Comparison of ENCODE assay signal across 11 cellular contexts in the genomic region with DNA sequence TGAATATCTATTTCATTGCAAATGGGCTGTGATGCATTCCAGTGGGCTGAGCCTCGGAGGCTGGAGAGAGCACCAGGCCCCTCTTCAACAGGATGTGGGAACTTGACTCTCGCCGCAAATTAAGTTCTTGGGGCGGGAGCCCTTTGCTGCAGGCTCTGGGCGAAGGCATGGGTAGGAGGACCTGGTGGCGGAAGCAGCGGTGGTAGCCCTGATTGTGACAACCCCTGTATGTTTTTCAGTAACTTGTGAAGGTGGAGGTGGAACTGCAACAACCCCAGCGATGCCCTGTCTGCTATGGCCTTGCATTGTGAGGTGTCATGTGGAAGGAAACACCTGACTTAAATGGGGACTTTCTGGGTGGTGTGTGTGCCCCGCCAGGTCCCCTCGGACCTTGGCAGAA. TPM values are rescaled to one million over a fixed set of nuclear protein-coding genes. Genes with fewer than 3 reads are reported as not detected.
DNase-seq lines count a peak whose midpoint lies in the region; ATAC-seq and FAIRE-seq lines count a peak whose summit lies in the region.
"Had no signal": no experiment of that assay in that cellular context is flagged by ENCODE, and none has a peak within 500 bp of the region (broad histone marks: within the 10 kb centered on the region; RNA-seq: fewer than 3 reads in every experiment).

No MANE protein-coding gene starts in this region.

- H3K4me1 ChIP-seq in CD4-positive, alpha-beta memory T cell (ENCODE audit: insufficient read depth, low read length), result peaks cover 98% of the 10 kb centered on the region

- H3K9me3 ChIP-seq in CD4-positive, alpha-beta memory T cell (ENCODE audit: control insufficient read depth in 1 of 2, low read length in 2 of 2), result no peaks in the 10 kb centered on the region
- H3K9me3 ChIP-seq: BLaER1 had no signal

- DNase-seq in CD4-positive, alpha-beta memory T cell, result peak; percentile 87 to 93 (median 88)
- DNase-seq in Kasumi-1 (lab: John Stamatoyannopoulos, UW) (peak; percentile 62 to 70), activated T-cell treated with anti-CD3 and anti-CD28 coated beads for 24 hours (ENCODE audit: low read depth) (peak; percentile 66), naive B cell (no peak), NCI-H2196 treated with DMSO at 0.1 percent for 48 hours (lab: John Stamatoyannopoulos, UW; ENCODE audit: unreplicated experiment) (no peak), RCC 7860 (ENCODE audit: low spot score) (no peak), NCI-H82 treated with DMSO at 0.1 percent for 48 hours (lab: John Stamatoyannopoulos, UW; ENCODE audit: unreplicated experiment) (no peak)

- ATAC-seq in naive B cell (ENCODE audit: low read depth in 2 of 2) (peak; percentile 61 to 65), HG02970 (IDR thresholded peaks at IDR 0.05; ENCODE audit: low FRiP score, unreplicated experiment) (no peak)
- ATAC-seq: HCT116 had no signal

- H3K36me3 ChIP-seq in CD4-positive, alpha-beta memory T cell (ENCODE audit: insufficient read depth, low read length), result no peaks in the 10 kb centered on the region
- H3K36me3 ChIP-seq: BLaER1 had no signal

- no peaks in the 10 kb centered on the region for H3K27me3 ChIP-seq in CD4-positive, alpha-beta memory T cell (ENCODE audit: insufficient read depth, low read length)
- H3K27me3 ChIP-seq: BLaER1 had no signal

- intact Hi-C loops in CD4-positive, alpha-beta memory T cell (cut with micrococcal nuclease), result loop anchor here (1.0 kb wide), 3 partner anchors 7 to 33 kb away; no protein-coding TSS in a partner anchor

- no peaks in the 10 kb centered on the region for H3K27me3 Mint-ChIP-seq in CD4-positive, alpha-beta memory T cell
- H3K27me3 Mint-ChIP-seq in naive B cell, result peaks cover 0 to 8% (median 0%) of the 10 kb centered on the region in 3 donors

- CTCF ChIA-PET in CD4-positive, alpha-beta memory T cell (lab: Charles Lee; ENCODE audit: partially characterized antibody), result interaction anchor here (1.0 to 7.3 kb wide), 7 partner anchors 7 to 80 kb away, joined by 3 to 79 read pairs (median 15); no protein-coding TSS in a partner anchor

- H3K9me3 Mint-ChIP-seq in CD4-positive, alpha-beta memory T cell, result no peaks in the 10 kb centered on the region
- H3K9me3 Mint-ChIP-seq in naive B cell, result peaks cover 0 to 2% (median 0%) of the 10 kb centered on the region in 7 donors

- peak overlapping the region; percentile 76 to 85 (median 84) for H3K4me3 Mint-ChIP-seq in CD4-positive, alpha-beta memory T cell
- peak overlapping the region in 6 of 8 donors; percentile 45 to 74 (median 64) for H3K4me3 Mint-ChIP-seq in naive B cell

- H3K36me3 Mint-ChIP-seq in CD4-positive, alpha-beta memory T cell, result peaks cover 0 to 2% of the 10 kb centered on the region in 2 donors
- no peaks in the 10 kb centered on the region for H3K36me3 Mint-ChIP-seq in naive B cell

- H3K27ac Mint-ChIP-seq in CD4-positive, alpha-beta memory T cell, result peak overlapping the region; percentile 91 to 98 (median 95)
- no peak overlapping the region for H3K27ac Mint-ChIP-seq in naive B cell

- POLR2A ChIA-PET in CD4-positive, alpha-beta memory T cell (lab: Charles Lee; ENCODE audit: partially characterized antibody), result interaction anchor here (0.9 to 43.1 kb wide), 10 partner anchors 7 to 137 kb away, joined by 3 to 1810 read pairs (median 8); no protein-coding TSS in a partner anchor

- FAIRE-seq in RCC 7860 (lab: Jason Lieb, UNC), result no peak

- H3K4me3 ChIP-seq in CD4-positive, alpha-beta memory T cell (ENCODE audit: low read length in 2 of 2), result peak overlapping the region; percentile 45 to 48
- H3K4me3 ChIP-seq: BLaER1 had no signal

- peak overlapping the region; percentile 84 for H3K27ac ChIP-seq in CD4-positive, alpha-beta memory T cell (ENCODE audit: low read depth, low read length)
- H3K27ac ChIP-seq: BLaER1 had no signal

- peaks cover 68 to 100% (median 88%) of the 10 kb centered on the region in 4 donors for H3K4me1 Mint-ChIP-seq in CD4-positive, alpha-beta memory T cell
- H3K4me1 Mint-ChIP-seq in naive B cell, result peaks cover 13 to 24% (median 21%) of the 10 kb centered on the region in 3 donors

RNA-seq across cellular contexts. Expression of gene FYB1, which starts 9.4 kb away (rescaled TPM):
- 100 to 1,000 TPM; 571 to 596 TPM for total RNA-seq in CD4-positive, alpha-beta memory T cell
- polyA plus RNA-seq in CD4-positive, alpha-beta memory T cell, result 100 to 1,000 TPM; 184 to 414 TPM
- polyA plus RNA-seq in naive B cell (ENCODE audit: low read depth in 6 of 6), result 1 to 10 TPM; 1.4 to 4.1 (median 2.0) TPM
- total RNA-seq: epithelial cell of proximal tubule had no signal

Comparison
In these comparisons a context has a peak if more than half of its experiments do, and no peak if none do; other contexts are left out.
1. DNase-seq: peak in CD4-positive, alpha-beta memory T cell (5 of 5), Kasumi-1 (2 of 2) and activated T-cell treated with anti-CD3 and anti-CD28 coated beads for 24 hours (single experiment); none in naive B cell (single experiment), NCI-H2196 treated with DMSO at 0.1 percent for 48 hours (single experiment), RCC 7860 (single experiment) and NCI-H82 treated with DMSO at 0.1 percent for 48 hours (single experiment).
2. H3K27ac Mint-ChIP-seq: peak in CD4-positive, alpha-beta memory T cell (7 of 7); none in naive B cell (0 of 6).
3. RNA of gene FYB1, which starts 9.4 kb away (polyA plus RNA-seq): 184 to 414 TPM in CD4-positive, alpha-beta memory T cell; 1.4 to 4.1 TPM in naive B cell; every median in the first group is over 10 times any median in the second.